In the genomic region with DNA sequence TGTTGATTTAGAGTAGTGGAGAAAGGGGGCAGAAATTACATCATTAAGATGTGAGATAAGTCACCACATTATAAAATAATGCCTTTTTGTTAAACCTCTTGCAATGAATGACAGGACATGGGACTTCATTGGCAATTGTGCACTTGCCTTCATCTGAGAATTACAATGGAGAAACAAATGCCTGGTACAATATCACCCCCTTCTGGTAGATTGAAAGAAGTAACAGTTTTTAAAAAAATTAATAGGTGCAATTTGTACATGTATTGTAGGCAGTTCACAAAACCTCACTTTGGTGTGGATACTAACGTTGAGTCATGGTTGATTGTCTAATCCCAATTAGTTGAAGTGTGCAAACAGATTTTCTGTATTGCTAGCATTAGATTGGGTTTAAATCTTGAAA, we compare ENCODE assay signal across 8 cellular contexts. TPM values are rescaled to one million over a fixed set of nuclear protein-coding genes. Genes with fewer than 3 reads are reported as not detected.
DNase-seq lines count a peak whose midpoint lies in the region; ATAC-seq and TF ChIP-seq lines count a peak whose summit lies in the region.

No MANE protein-coding gene starts in this region.

- no peak overlapping the region for H3K4me3 Mint-ChIP-seq in activated CD8-positive, alpha-beta T cell treated with anti-CD3 and anti-CD28 coated beads for 36 hours

- peak; percentile 57 for ATAC-seq in activated CD8-positive, alpha-beta T cell treated with anti-CD3 and anti-CD28 coated beads for 36 hours
- ATAC-seq in HG03196 (IDR thresholded peaks at IDR 0.05; ENCODE audit: unreplicated experiment) = no peak

- peak; percentile 82 for TF ChIP-seq CTCF in activated CD8-positive, alpha-beta T cell treated with anti-CD3 and anti-CD28 coated beads for 36 hours (IDR thresholded peaks at IDR 0.05)
- TF ChIP-seq CTCF in cardiac muscle cell (IDR thresholded peaks at IDR 0.05; ENCODE audit: low read depth, low read length) (peak; percentile 53), retinal pigment epithelial cell (conservative IDR thresholded peaks at IDR 0.05; ENCODE audit: low read depth, low read length) (peak; percentile 59)

- no peaks in the 10 kb centered on the region for H3K9me3 ChIP-seq in cardiac muscle cell (ENCODE audit: low read depth)

- H3K27ac ChIP-seq in cardiac muscle cell = no peak overlapping the region

- H3K27me3 ChIP-seq in H7 (ENCODE audit: control insufficient read depth, insufficient read depth, low read length) (no peaks in the 10 kb centered on the region), cardiac muscle cell (no peaks in the 10 kb centered on the region)

- peak; percentile 62 for DNase-seq in DMS53 treated with DMSO at 0.1 percent for 48 hours (lab: John Stamatoyannopoulos, UW; ENCODE audit: unreplicated experiment)
- DNase-seq in H7 = peak; percentile 25
- DNase-seq in NCI-H2227 treated with DMSO at 0.1 percent for 48 hours (lab: John Stamatoyannopoulos, UW) = peak; percentile 39
- no peak for DNase-seq in activated CD8-positive, alpha-beta T cell treated with anti-CD3 and anti-CD28 coated beads for 36 hours
- peak; percentile 53 to 79 for DNase-seq in cardiac muscle cell (ENCODE audit: low read depth in 1 of 2, low spot score in 1 of 2)
- no peak for DNase-seq in retinal pigment epithelial cell (ENCODE audit: low read depth)
- DNase-seq in activated CD4-positive, alpha-beta T cell treated with anti-CD3 and anti-CD28 coated beads for 4 hours = no peak

- H3K27me3 Mint-ChIP-seq in activated CD8-positive, alpha-beta T cell treated with anti-CD3 and anti-CD28 coated beads for 36 hours = no peaks in the 10 kb centered on the region

- H3K36me3 Mint-ChIP-seq in activated CD8-positive, alpha-beta T cell treated with anti-CD3 and anti-CD28 coated beads for 36 hours (ENCODE audit: low read depth) = no peaks in the 10 kb centered on the region

- intact Hi-C loops in activated CD8-positive, alpha-beta T cell treated with anti-CD3 and anti-CD28 coated beads for 36 hours (cut with micrococcal nuclease) = loop anchor here (1.0 kb wide), 2 partner anchors 55 to 115 kb away; no protein-coding TSS in a partner anchor

- peaks cover 39% of the 10 kb centered on the region for H3K4me1 Mint-ChIP-seq in activated CD8-positive, alpha-beta T cell treated with anti-CD3 and anti-CD28 coated beads for 36 hours (ENCODE audit: low read depth)

- H3K36me3 ChIP-seq in H7 (replicated peaks; ENCODE audit: control insufficient read depth, insufficient read depth, low read length) = no peaks in the 10 kb centered on the region; the same call in 1 of the 2 replicates
- H3K36me3 ChIP-seq in cardiac muscle cell = no peaks in the 10 kb centered on the region

- H3K27ac Mint-ChIP-seq in activated CD8-positive, alpha-beta T cell treated with anti-CD3 and anti-CD28 coated beads for 36 hours = no peak overlapping the region

- peaks cover 7% of the 10 kb centered on the region for H3K4me1 ChIP-seq in cardiac muscle cell (ENCODE audit: low read depth)

- H3K4me3 ChIP-seq in H7 (ENCODE audit: insufficient read depth, low read depth, low read length) (no peak overlapping the region), cardiac muscle cell (no peak overlapping the region), retinal pigment epithelial cell (ENCODE audit: low read length) (no peak overlapping the region)

- H3K9me3 Mint-ChIP-seq in activated CD8-positive, alpha-beta T cell treated with anti-CD3 and anti-CD28 coated beads for 36 hours = no peaks in the 10 kb centered on the region

- POLR2A ChIA-PET in activated CD8-positive, alpha-beta T cell treated with anti-CD3 and anti-CD28 coated beads for 36 hours (lab: Charles Lee) = interaction anchor here (0.6 to 1.2 kb wide), 2 partner anchors 23 to 115 kb away, joined by 3 read pairs; no protein-coding TSS in a partner anchor

- CTCF ChIA-PET in activated CD8-positive, alpha-beta T cell treated with anti-CD3 and anti-CD28 coated beads for 36 hours (lab: Charles Lee) = interaction anchor here (0.7 to 9.2 kb wide), 31 partner anchors 9 to 337 kb away, joined by 3 to 254 read pairs (median 4); partner anchors contain the start of genes GPR171 and GPR87

RNA-seq across cellular contexts. Expression of gene P2RY14, which starts 4.6 kb away (rescaled TPM):
- total RNA-seq in H7 (2014; rRNA removed; shearing (Covaris generic)) = not detected in 2 replicates
- total RNA-seq in activated CD8-positive, alpha-beta T cell treated with anti-CD3 and anti-CD28 coated beads for 36 hours = under 1 TPM; 0.51 to 0.70 TPM
- total RNA-seq in cardiac muscle cell = 0.12 and 0.56 TPM in 2 replicates
- polyA plus RNA-seq in cardiac muscle cell = 0.15 and 1.4 TPM in 2 replicates

RNA-seq across cellular contexts. Expression of gene GPR87, which starts 33.7 kb away (rescaled TPM):
- total RNA-seq in H7 (2014; rRNA removed; shearing (Covaris generic)) = 0.21 TPM in 1 of 2 replicates, not detected in the other
- not detected for total RNA-seq in activated CD8-positive, alpha-beta T cell treated with anti-CD3 and anti-CD28 coated beads for 36 hours
- total RNA-seq in cardiac muscle cell = not detected in 2 replicates
- polyA plus RNA-seq in cardiac muscle cell = 0.67 TPM in 1 of 2 replicates, not detected in the other

RNA-seq across cellular contexts. Expression of gene P2RY13, which starts 46.4 kb away (rescaled TPM):
- not detected in 2 replicates for total RNA-seq in H7 (2014; rRNA removed; shearing (Covaris generic))
- total RNA-seq in activated CD8-positive, alpha-beta T cell treated with anti-CD3 and anti-CD28 coated beads for 36 hours = not detected
- not detected in 2 replicates for total RNA-seq in cardiac muscle cell
- 0.06 and 0.07 TPM in 2 replicates for polyA plus RNA-seq in cardiac muscle cell

Comparison
In these comparisons a context has a peak if more than half of its experiments do, and no peak if none do; other contexts are left out.
1. DNase-seq: peak in DMS53 treated with DMSO at 0.1 percent for 48 hours (single experiment), H7 (single experiment), NCI-H2227 treated with DMSO at 0.1 percent for 48 hours (single experiment) and cardiac muscle cell (2 of 2); none in activated CD8-positive, alpha-beta T cell treated with anti-CD3 and anti-CD28 coated beads for 36 hours (single experiment), retinal pigment epithelial cell (single experiment) and activated CD4-positive, alpha-beta T cell treated with anti-CD3 and anti-CD28 coated beads for 4 hours (0 of 2).
2. Peak in every context shown above with its lines, with median percentiles within 50 percentile points of each other: CTCF ChIP-seq.